ENCODE assay signal across 11 cellular contexts in genomic region chr5:126971455-126972019, GRCh38. TPM values are rescaled to one million over a fixed set of nuclear protein-coding genes. Genes with fewer than 3 reads are reported as not detected.
DNase-seq lines count a peak whose midpoint lies in the region; ATAC-seq and TF ChIP-seq lines count a peak whose summit lies in the region.
"Had no signal": no experiment of that assay in that cellular context is flagged by ENCODE, and none has a peak within 500 bp of the region (broad histone marks: within the 10 kb centered on the region; RNA-seq: fewer than 3 reads in every experiment).

No MANE protein-coding gene starts in this region.

- H3K4me1 Mint-ChIP-seq in activated naive CD8-positive, alpha-beta T cell treated with anti-CD3 and anti-CD28 coated beads, Interleukin-2, amount 50 U/mL, for 24 hours: peaks cover 40% of the 10 kb centered on the region
- H3K4me1 Mint-ChIP-seq in memory B cell: peaks cover 33% of the 10 kb centered on the region

- TF ChIP-seq CTCF in hepatocyte (IDR thresholded peaks at IDR 0.05; ENCODE audit: poor library complexity): no peak

- peaks cover 1% of the 10 kb centered on the region for H3K36me3 Mint-ChIP-seq in activated naive CD8-positive, alpha-beta T cell treated with anti-CD3 and anti-CD28 coated beads, Interleukin-2, amount 50 U/mL, for 24 hours (ENCODE audit: low read depth)
- no peaks in the 10 kb centered on the region for H3K36me3 Mint-ChIP-seq in memory B cell

- H2AFZ ChIP-seq in hepatocyte: no peak overlapping the region

- H3K36me3 ChIP-seq in hepatocyte (replicated peaks; ENCODE audit: insufficient read depth, low read depth): no peaks in the 10 kb centered on the region

- no peaks in the 10 kb centered on the region for H3K4me1 ChIP-seq in hepatocyte (ENCODE audit: insufficient read depth)

- peak; percentile 33 for ATAC-seq in activated naive CD8-positive, alpha-beta T cell treated with anti-CD3 and anti-CD28 coated beads, Interleukin-2, amount 50 U/mL, for 24 hours
- no peak for ATAC-seq in memory B cell (ENCODE audit: low read depth)

- H3K4me2 ChIP-seq in hepatocyte: no peak overlapping the region

- H3K9me3 ChIP-seq in hepatocyte (ENCODE audit: low read depth): no peaks in the 10 kb centered on the region

- WGBS in hepatocyte (ENCODE audit: low lambda C conversion rate, missing lambda C conversion rate): 90% methylated on average over 1 of the region's 1 CpG

- H4K20me1 ChIP-seq in hepatocyte (ENCODE audit: insufficient read depth, poor library complexity, severe bottlenecking): no peaks in the 10 kb centered on the region

- H3K27me3 ChIP-seq in hepatocyte: no peaks in the 10 kb centered on the region

- H3K9me2 ChIP-seq in hepatocyte (replicated peaks; ENCODE audit: insufficient read depth): no peaks in the 10 kb centered on the region

- no peak overlapping the region for H3K4me3 Mint-ChIP-seq in activated naive CD8-positive, alpha-beta T cell treated with anti-CD3 and anti-CD28 coated beads, Interleukin-2, amount 50 U/mL, for 24 hours
- no peak overlapping the region for H3K4me3 Mint-ChIP-seq in memory B cell

- no peak overlapping the region for H3K4me3 ChIP-seq in hepatocyte

- H3K79me2 ChIP-seq in hepatocyte: no peaks in the 10 kb centered on the region

- no peak overlapping the region for H3K27ac ChIP-seq in hepatocyte

- H3K9me3 Mint-ChIP-seq in activated naive CD8-positive, alpha-beta T cell treated with anti-CD3 and anti-CD28 coated beads, Interleukin-2, amount 50 U/mL, for 24 hours: no peaks in the 10 kb centered on the region
- H3K9me3 Mint-ChIP-seq in memory B cell: no peaks in the 10 kb centered on the region

- H3K27ac Mint-ChIP-seq in activated naive CD8-positive, alpha-beta T cell treated with anti-CD3 and anti-CD28 coated beads, Interleukin-2, amount 50 U/mL, for 24 hours: peak overlapping the region; percentile 80
- H3K27ac Mint-ChIP-seq in memory B cell: peak overlapping the region; percentile 87

- DNase-seq in CMK (ENCODE audit: low read depth): peak; percentile 58
- peak; percentile 23 for DNase-seq in LHCN-M2 (ENCODE audit: low read depth)
- DNase-seq in activated naive CD8-positive, alpha-beta T cell treated with anti-CD3 and anti-CD28 coated beads, Interleukin-2, amount 50 U/mL, for 24 hours: no peak
- DNase-seq in memory B cell (ENCODE audit: low spot score in 2 of 2): no peak
- DNase-seq in kidney tubule cell (ENCODE audit: low spot score): no peak
- DNase-seq in NCI-H128 (lab: John Stamatoyannopoulos, UW; ENCODE audit: unreplicated experiment): no peak
- DNase-seq in amygdala (lab: John Stamatoyannopoulos, UW): no peak
- DNase-seq in hepatocyte (ENCODE audit: low spot score): no peak
- DNase-seq: HCEC 1CT, head of caudate nucleus, NCI-H187 treated with DMSO at 0.1 percent for 48 hours had no signal

- H3K27me3 Mint-ChIP-seq in activated naive CD8-positive, alpha-beta T cell treated with anti-CD3 and anti-CD28 coated beads, Interleukin-2, amount 50 U/mL, for 24 hours: no peaks in the 10 kb centered on the region
- no peaks in the 10 kb centered on the region for H3K27me3 Mint-ChIP-seq in memory B cell

RNA-seq across cellular contexts. Expression of gene MARCHF3, which starts 58.8 kb away (rescaled TPM):
- total RNA-seq in LHCN-M2 (2014; rRNA removed) (13.7 and 15.9 TPM in 2 replicates), hepatocyte (3.5 and 9.4 TPM in 2 replicates)
- 14.6 TPM for polyA plus RNA-seq in LHCN-M2 (2012)
- 20.4 and 24.3 TPM in 2 replicates for polyA plus RNA-seq in hepatocyte

Comparison
In these comparisons a context has a peak if more than half of its experiments do, and no peak if none do; other contexts are left out.
1. DNase-seq: peak in CMK (single experiment) and LHCN-M2 (single experiment); none in activated naive CD8-positive, alpha-beta T cell treated with anti-CD3 and anti-CD28 coated beads, Interleukin-2, amount 50 U/mL, for 24 hours (single experiment), memory B cell (0 of 2), kidney tubule cell (single experiment), NCI-H128 (single experiment), amygdala (0 of 56) and hepatocyte (single experiment).